In genomic region chr1:199447906-199448305, GRCh38 we compare ENCODE assay signal across 29 cellular contexts.
DNase-seq lines count a peak whose midpoint lies in the region; ATAC-seq, FAIRE-seq and TF ChIP-seq lines count a peak whose summit lies in the region.
"Had no signal": no experiment of that assay in that cellular context is flagged by ENCODE, and none has a peak within 500 bp of the region (broad histone marks: within the 10 kb centered on the region; RNA-seq: fewer than 3 reads in every experiment).

No MANE protein-coding gene starts in this region.

- TF ChIP-seq POLR2A in gastroesophageal sphincter (IDR thresholded peaks at IDR 0.05), result no peak

- H3K4me3 ChIP-seq in pancreas (no peak overlapping the region), gastroesophageal sphincter (no peak overlapping the region)
- H3K4me3 ChIP-seq: GM23338, Peyer's patch, psoas muscle, transverse colon had no signal

- peak; percentile 86 for DNase-seq in DMS 273 (lab: John Stamatoyannopoulos, UW; ENCODE audit: unreplicated experiment)
- DNase-seq in NCI-H524 treated with DMSO at 0.1 percent for 48 hours (lab: John Stamatoyannopoulos, UW), result peak; percentile 87
- peak; percentile 53 for DNase-seq in glutamatergic neuron
- peak in 2 of 6 donors; percentile 35 to 46 for DNase-seq in pancreas
- DNase-seq in left colon, result no peak
- DNase-seq in natural killer cell, result no peak
- DNase-seq in NCI-H1048 (lab: John Stamatoyannopoulos, UW), result no peak
- DNase-seq: ACHN; activated CD4-positive, alpha-beta T cell treated with anti-CD3 and anti-CD28 coated beads for 48 hours; activated naive CD4-positive, alpha-beta T cell treated with anti-CD3 and anti-CD28 coated beads, Interleukin-2, amount 50 U/mL, for 16 hours; brain microvascular endothelial cell; GDM1; hippocampal formation; left cardiac atrium; NCI-H2029 treated with DMSO at 0.1 percent for 48 hours; NCI-H226; NCI-H748 treated with DMSO at 0.1 percent for 48 hours; Peyer's patch; psoas muscle; SHP77 treated with DMSO at 0.1 percent for 48 hours; stimulated activated CD4-positive, alpha-beta T cell treated with anti-CD3 and anti-CD28 coated beads, Interleukin-15, amount 100 ng/mL, for 24 hours; stimulated activated CD4-positive, alpha-beta T cell treated with anti-CD3 and anti-CD28 coated beads, Interleukin-4, amount 100 ng/mL, for 4 hours; transverse colon had no signal

- ATAC-seq in pancreas (peak in 3 of 4 donors; percentile 15 to 43 (median 41)), left colon (no peak), natural killer cell (no peak), gastroesophageal sphincter (no peak)
- ATAC-seq: activated T-helper 17 cell treated with anti-CD3 and anti-CD28 coated beads, Interleukin-2, amount 50 U/mL, for 72 hours; GM23338; left cardiac atrium; psoas muscle had no signal

- H3K27ac ChIP-seq in pancreas (peak overlapping the region; percentile 38 to 78 (median 63)), gastroesophageal sphincter (no peak overlapping the region)
- H3K27ac ChIP-seq: brain microvascular endothelial cell, neutrophil, Peyer's patch, psoas muscle, transverse colon, VCaP had no signal

- peaks cover 3 to 5% (median 4%) of the 10 kb centered on the region in 3 donors for H3K4me1 ChIP-seq in pancreas
- H3K4me1 ChIP-seq in gastroesophageal sphincter, result no peaks in the 10 kb centered on the region
- H3K4me1 ChIP-seq: Peyer's patch, psoas muscle, transverse colon had no signal

- no peak overlapping the region for H3K27ac Mint-ChIP-seq in glutamatergic neuron (ENCODE audit: unreplicated experiment)
- no peak overlapping the region for H3K27ac Mint-ChIP-seq in natural killer cell
- H3K27ac Mint-ChIP-seq: activated T-helper 17 cell treated with anti-CD3 and anti-CD28 coated beads, Interleukin-2, amount 50 U/mL, for 72 hours; GM23338 had no signal

- H3K9me3 Mint-ChIP-seq in glutamatergic neuron (ENCODE audit: unreplicated experiment) (peaks cover 6% of the 10 kb centered on the region), natural killer cell (peaks cover 3% of the 10 kb centered on the region in 2 donors)

- H3K4me1 Mint-ChIP-seq in glutamatergic neuron (ENCODE audit: low read depth, unreplicated experiment) (peaks cover 15% of the 10 kb centered on the region), natural killer cell (no peaks in the 10 kb centered on the region)
- H3K4me1 Mint-ChIP-seq: activated T-helper 17 cell treated with anti-CD3 and anti-CD28 coated beads, Interleukin-2, amount 50 U/mL, for 72 hours had no signal

- no peak overlapping the region for H3K4me3 Mint-ChIP-seq in glutamatergic neuron (ENCODE audit: unreplicated experiment)
- H3K4me3 Mint-ChIP-seq in natural killer cell, result no peak overlapping the region
- H3K4me3 Mint-ChIP-seq: activated T-helper 17 cell treated with anti-CD3 and anti-CD28 coated beads, Interleukin-2, amount 50 U/mL, for 72 hours; GM23338 had no signal

- intact Hi-C loops in pancreas (cut with DNase I) (no loop called here), left colon (cut with DNase I, micrococcal nuclease) (no loop called here), natural killer cell (cut with micrococcal nuclease) (no loop called here)

- H3K36me3 Mint-ChIP-seq in glutamatergic neuron (ENCODE audit: unreplicated experiment) (no peaks in the 10 kb centered on the region), natural killer cell (no peaks in the 10 kb centered on the region)

- no peaks in the 10 kb centered on the region for H3K36me3 ChIP-seq in pancreas
- no peaks in the 10 kb centered on the region for H3K36me3 ChIP-seq in gastroesophageal sphincter
- H3K36me3 ChIP-seq: brain microvascular endothelial cell, neutrophil, Peyer's patch, transverse colon had no signal

- 68% methylated on average over 4 of the region's 4 CpGs for WGBS in pancreas, 2 donors
- no CpG with 5 or more reads among the region's 4 CpGs for WGBS in gastroesophageal sphincter (ENCODE audit: low coverage in 1 of 2), 2 donors

- H3K9me3 ChIP-seq in pancreas (no peaks in the 10 kb centered on the region), gastroesophageal sphincter (peaks cover 0 to 13% (median 0%) of the 10 kb centered on the region in 3 donors)
- H3K9me3 ChIP-seq: neutrophil, Peyer's patch, transverse colon had no signal

- FAIRE-seq in pancreas (lab: Jason Lieb, UNC), result no peak
- FAIRE-seq: endothelial cell of umbilical vein had no signal

- H3K27me3 Mint-ChIP-seq in glutamatergic neuron (ENCODE audit: unreplicated experiment) (no peaks in the 10 kb centered on the region), natural killer cell (ENCODE audit: low read depth in 2 of 2) (peaks cover 13 to 14% of the 10 kb centered on the region in 2 donors)

- TF ChIP-seq EP300 in gastroesophageal sphincter (IDR thresholded peaks at IDR 0.05), result no peak

- H3K27me3 ChIP-seq in pancreas (no peaks in the 10 kb centered on the region), gastroesophageal sphincter (no peaks in the 10 kb centered on the region)
- H3K27me3 ChIP-seq: brain microvascular endothelial cell, neutrophil, Peyer's patch, transverse colon had no signal

- TF ChIP-seq CTCF in glutamatergic neuron (IDR thresholded peaks at IDR 0.05; ENCODE audit: partially characterized antibody, unreplicated experiment) (no peak), pancreas (IDR thresholded peaks at IDR 0.05) (no peak), natural killer cell (IDR thresholded peaks at IDR 0.05) (no peak), gastroesophageal sphincter (IDR thresholded peaks at IDR 0.05) (no peak)

Comparison
In these comparisons a context has a peak if more than half of its experiments do, and no peak if none do; other contexts are left out.
1. DNase-seq: peak in DMS 273 (single experiment), NCI-H524 treated with DMSO at 0.1 percent for 48 hours (single experiment) and glutamatergic neuron (single experiment); none in left colon (0 of 2), natural killer cell (single experiment) and NCI-H1048 (single experiment).
2. ATAC-seq: peak in pancreas (3 of 4); none in left colon (single experiment), natural killer cell (0 of 3) and gastroesophageal sphincter (single experiment).
3. H3K27ac ChIP-seq: peak in pancreas (4 of 4); none in gastroesophageal sphincter (0 of 4).